In the genomic region with DNA sequence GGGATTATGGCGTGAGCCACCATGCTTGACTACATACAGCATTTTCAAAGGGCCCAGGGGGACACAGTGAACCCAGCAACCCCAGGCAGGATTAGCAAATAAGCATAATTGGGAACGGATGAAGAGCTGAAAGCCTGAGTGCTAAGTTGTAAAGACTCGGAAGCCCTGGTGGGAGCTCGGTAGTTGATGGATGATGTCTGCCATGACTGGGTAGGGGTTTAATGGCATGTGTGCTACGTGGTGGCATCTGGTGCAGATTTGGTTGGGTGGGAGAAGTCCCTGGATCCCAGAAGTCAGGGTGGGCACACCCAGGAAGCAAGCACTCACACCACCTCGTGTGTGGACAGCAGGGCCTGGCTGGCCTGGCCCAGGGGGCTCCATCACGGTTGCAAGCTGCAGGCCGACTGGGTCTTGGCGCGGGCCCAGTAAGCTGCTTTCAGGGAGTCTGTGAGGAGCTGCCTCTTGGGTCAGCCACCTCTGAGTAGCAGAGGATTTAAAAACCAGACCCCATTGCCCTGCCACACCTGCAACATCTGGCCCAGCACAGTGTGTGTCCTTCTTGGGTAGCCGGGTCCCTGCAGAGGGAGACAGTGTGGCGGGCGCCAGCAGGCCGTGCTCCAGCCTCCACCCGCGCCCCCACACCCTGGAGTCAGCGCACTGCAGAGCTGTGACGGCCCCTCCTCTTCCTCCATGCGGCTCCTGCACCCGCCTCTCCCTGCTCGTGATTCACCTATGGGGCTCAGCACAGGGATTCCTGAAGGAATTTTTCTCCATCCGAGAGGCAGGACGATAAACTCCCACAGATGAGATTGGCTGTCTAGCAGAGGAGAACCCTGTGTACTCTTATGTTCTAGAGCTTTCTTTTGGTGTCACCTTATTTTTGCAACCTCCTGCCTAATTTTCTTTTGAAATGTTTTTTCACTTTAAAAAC, we compare ENCODE assay signal across 8 cellular contexts.
DNase-seq lines count a peak whose midpoint lies in the region; ATAC-seq and TF ChIP-seq lines count a peak whose summit lies in the region.
"Not testable (repeated sequence)": the region's sequence is repeated elsewhere in the genome, so short reads cannot be mapped to it uniquely, and the experiment has no call there.

No MANE protein-coding gene starts in this region.

- H3K9me3 ChIP-seq in CD4-positive, alpha-beta memory T cell (ENCODE audit: control insufficient read depth in 1 of 2, low read length in 2 of 2); gastroesophageal sphincter; naive thymus-derived CD4-positive, alpha-beta T cell (ENCODE audit: control insufficient read depth in 2 of 3, low read length in 3 of 3); uterus: not testable (repeated sequence)

- TF ChIP-seq EP300 in gastroesophageal sphincter (IDR thresholded peaks at IDR 0.05) = not testable (repeated sequence)

- peak overlapping the region in 5 of 7 donors; percentile 15 to 82 (median 59) for H3K27ac Mint-ChIP-seq in CD4-positive, alpha-beta memory T cell
- peak overlapping the region; percentile 31 for H3K27ac Mint-ChIP-seq in T-helper 2 cell treated with Interferon-gamma antibody and Interleukin-4, amounts not matched to agents 5 μg/mL and 100 μg/mL, for 36 hours
- not testable (repeated sequence) for H3K27ac Mint-ChIP-seq in chondrocyte (ENCODE audit: unreplicated experiment)
- H3K27ac Mint-ChIP-seq in immature natural killer cell = peak overlapping the region; percentile 88 to 100 (median 98)
- peak overlapping the region in 7 of 9 donors; percentile 51 to 88 (median 76) for H3K27ac Mint-ChIP-seq in naive thymus-derived CD4-positive, alpha-beta T cell

- TF ChIP-seq POLR2A in gastroesophageal sphincter (IDR thresholded peaks at IDR 0.05); uterus (IDR thresholded peaks at IDR 0.05): not testable (repeated sequence)

- H3K36me3 Mint-ChIP-seq in CD4-positive, alpha-beta memory T cell = peaks cover 17 to 19% of the 10 kb centered on the region in 2 donors
- peaks cover 11% of the 10 kb centered on the region for H3K36me3 Mint-ChIP-seq in T-helper 2 cell treated with Interferon-gamma antibody and Interleukin-4, amounts not matched to agents 5 μg/mL and 100 μg/mL, for 36 hours (ENCODE audit: low read depth)
- H3K36me3 Mint-ChIP-seq in chondrocyte (ENCODE audit: low read depth) = not testable (repeated sequence)
- H3K36me3 Mint-ChIP-seq in immature natural killer cell = peaks cover 5 to 15% (median 12%) of the 10 kb centered on the region in 3 donors
- H3K36me3 Mint-ChIP-seq in naive thymus-derived CD4-positive, alpha-beta T cell = peaks cover 5 to 17% (median 7%) of the 10 kb centered on the region in 5 donors

- DNase-seq in CD4-positive, alpha-beta memory T cell; T-helper 2 cell treated with Interferon-gamma antibody and Interleukin-4, amounts not matched to agents 5 μg/mL and 100 μg/mL, for 36 hours (ENCODE audit: low spot score); immature natural killer cell; naive thymus-derived CD4-positive, alpha-beta T cell: not testable (repeated sequence)
- DNase-seq in chondrocyte (ENCODE audit: low spot score) (peak; percentile 63), putamen (ENCODE audit: low spot score) (peak; percentile 67), uterus (peak in 1 of 2 donors; percentile 62)

- H3K27ac ChIP-seq in CD4-positive, alpha-beta memory T cell (ENCODE audit: low read depth, low read length); gastroesophageal sphincter; naive thymus-derived CD4-positive, alpha-beta T cell (ENCODE audit: low read depth, low read length): not testable (repeated sequence)
- H3K27ac ChIP-seq in uterus = peak overlapping the region; percentile 63 to 64

- peaks cover 6 to 27% (median 18%) of the 10 kb centered on the region in 4 donors for H3K4me1 Mint-ChIP-seq in CD4-positive, alpha-beta memory T cell
- H3K4me1 Mint-ChIP-seq in T-helper 2 cell treated with Interferon-gamma antibody and Interleukin-4, amounts not matched to agents 5 μg/mL and 100 μg/mL, for 36 hours (ENCODE audit: low read depth); chondrocyte (ENCODE audit: low read depth): not testable (repeated sequence)
- H3K4me1 Mint-ChIP-seq in immature natural killer cell = peaks cover 58% of the 10 kb centered on the region in 2 donors
- H3K4me1 Mint-ChIP-seq in naive thymus-derived CD4-positive, alpha-beta T cell = peaks cover 12 to 36% (median 19%) of the 10 kb centered on the region in 7 donors

- not testable (repeated sequence) for H3K27me3 ChIP-seq in CD4-positive, alpha-beta memory T cell (ENCODE audit: insufficient read depth, low read length); gastroesophageal sphincter; naive thymus-derived CD4-positive, alpha-beta T cell (ENCODE audit: control insufficient read depth in 2 of 2, insufficient read depth in 2 of 2, low read length in 2 of 2); uterus

- not testable (repeated sequence) for TF ChIP-seq CTCF in chondrocyte (IDR thresholded peaks at IDR 0.05); gastroesophageal sphincter (IDR thresholded peaks at IDR 0.05); uterus (IDR thresholded peaks at IDR 0.05)

- H3K4me1 ChIP-seq in CD4-positive, alpha-beta memory T cell (ENCODE audit: insufficient read depth, low read length) = peaks cover 15% of the 10 kb centered on the region
- not testable (repeated sequence) for H3K4me1 ChIP-seq in gastroesophageal sphincter, uterus
- peaks cover 12 to 14% of the 10 kb centered on the region in 2 donors for H3K4me1 ChIP-seq in naive thymus-derived CD4-positive, alpha-beta T cell (ENCODE audit: control insufficient read depth in 2 of 2, insufficient read depth in 2 of 2, low read length in 2 of 2)

- POLR2A ChIA-PET in CD4-positive, alpha-beta memory T cell (lab: Charles Lee; ENCODE audit: partially characterized antibody); naive thymus-derived CD4-positive, alpha-beta T cell (lab: Charles Lee): not testable (repeated sequence)

- not testable (repeated sequence) for H3K4me3 Mint-ChIP-seq in CD4-positive, alpha-beta memory T cell; T-helper 2 cell treated with Interferon-gamma antibody and Interleukin-4, amounts not matched to agents 5 μg/mL and 100 μg/mL, for 36 hours; chondrocyte (ENCODE audit: unreplicated experiment); naive thymus-derived CD4-positive, alpha-beta T cell
- H3K4me3 Mint-ChIP-seq in immature natural killer cell = peak overlapping the region in 1 of 5 donors; percentile 27

- WGBS in gastroesophageal sphincter (ENCODE audit: low coverage in 1 of 2), 2 donors = 82 to 86% methylated on average over 5 to 13 of the region's 23 CpGs

- intact Hi-C loops in CD4-positive, alpha-beta memory T cell (cut with micrococcal nuclease); naive thymus-derived CD4-positive, alpha-beta T cell (cut with micrococcal nuclease); uterus (cut with DNase I; ENCODE audit: low total_unique reads): not testable (repeated sequence)

- not testable (repeated sequence) for H3K36me3 ChIP-seq in CD4-positive, alpha-beta memory T cell (ENCODE audit: insufficient read depth, low read length); naive thymus-derived CD4-positive, alpha-beta T cell (ENCODE audit: control insufficient read depth in 2 of 3, insufficient read depth in 3 of 3, low read length in 3 of 3); uterus
- H3K36me3 ChIP-seq in gastroesophageal sphincter = peaks cover 0 to 12% of the 10 kb centered on the region in 2 donors

- H3K27me3 Mint-ChIP-seq in CD4-positive, alpha-beta memory T cell; T-helper 2 cell treated with Interferon-gamma antibody and Interleukin-4, amounts not matched to agents 5 μg/mL and 100 μg/mL, for 36 hours (ENCODE audit: low read depth); immature natural killer cell (ENCODE audit: low read depth in 3 of 3); naive thymus-derived CD4-positive, alpha-beta T cell: not testable (repeated sequence)
- H3K27me3 Mint-ChIP-seq in chondrocyte (ENCODE audit: low read depth) = peaks cover 11% of the 10 kb centered on the region

- CTCF ChIA-PET in CD4-positive, alpha-beta memory T cell (lab: Charles Lee; ENCODE audit: partially characterized antibody); naive thymus-derived CD4-positive, alpha-beta T cell (lab: Charles Lee): not testable (repeated sequence)

- not testable (repeated sequence) for H3K9me3 Mint-ChIP-seq in CD4-positive, alpha-beta memory T cell; T-helper 2 cell treated with Interferon-gamma antibody and Interleukin-4, amounts not matched to agents 5 μg/mL and 100 μg/mL, for 36 hours; chondrocyte (ENCODE audit: low read depth); immature natural killer cell; naive thymus-derived CD4-positive, alpha-beta T cell

- H3K4me3 ChIP-seq in CD4-positive, alpha-beta memory T cell (ENCODE audit: low read length in 2 of 2); gastroesophageal sphincter; naive thymus-derived CD4-positive, alpha-beta T cell (ENCODE audit: low read length); uterus: not testable (repeated sequence)

- peak; percentile 65 for ATAC-seq in gastroesophageal sphincter
- not testable (repeated sequence) for ATAC-seq in naive thymus-derived CD4-positive, alpha-beta T cell
